1 cellular context compared by ENCODE assay signal in genomic region chr4:88791274-88791673, GRCh38.
TF ChIP-seq lines count a peak whose summit lies in the region.

No MANE protein-coding gene starts in this region.

TF ChIP-seq in endothelial cell of umbilical vein, 7 proteins besides CTCF, POLR2A, EP300 and RAD21:
- TF ChIP-seq, protein P1, sequence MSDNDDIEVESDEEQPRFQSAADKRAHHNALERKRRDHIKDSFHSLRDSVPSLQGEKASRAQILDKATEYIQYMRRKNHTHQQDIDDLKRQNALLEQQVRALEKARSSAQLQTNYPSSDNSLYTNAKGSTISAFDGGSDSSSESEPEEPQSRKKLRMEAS (IDR thresholded peaks at IDR 0.05; ENCODE audit: insufficient read depth, insufficient read length), result no peak
- TF ChIP-seq MYC (IDR thresholded peaks at IDR 0.05; ENCODE audit: low read depth, low read length) (no peak), EZH2 (IDR thresholded peaks at IDR 0.05; ENCODE audit: borderline replicate concordance, low read depth, low read length, severe bottlenecking) (no peak), GATA2 (IDR thresholded peaks at IDR 0.05; ENCODE audit: insufficient read depth, insufficient read length, low read depth, low read length) (no peak), POLR2AphosphoS5 (IDR thresholded peaks at IDR 0.05; ENCODE audit: insufficient read depth, low read depth, low read length) (no peak), JUN (IDR thresholded peaks at IDR 0.05; ENCODE audit: borderline replicate concordance, insufficient read depth, insufficient read length, low read depth) (no peak), FOS (IDR thresholded peaks at IDR 0.05; ENCODE audit: borderline replicate concordance, insufficient read depth, low read length) (no peak)
